In genomic region chr6:158270389-158271127, GRCh38 we compare ENCODE assay signal across 11 cellular contexts. TPM values are rescaled to one million over a fixed set of nuclear protein-coding genes. Genes with fewer than 3 reads are reported as not detected.
DNase-seq lines count a peak whose midpoint lies in the region; ATAC-seq and TF ChIP-seq lines count a peak whose summit lies in the region.
"Had no signal": no experiment of that assay in that cellular context is flagged by ENCODE, and none has a peak within 500 bp of the region (broad histone marks: within the 10 kb centered on the region; RNA-seq: fewer than 3 reads in every experiment).

No MANE protein-coding gene starts in this region.

- H3K4me1 Mint-ChIP-seq in activated naive CD4-positive, alpha-beta T cell treated with anti-CD3 and anti-CD28 coated beads, Interleukin-2, amount 50 U/mL, for 24 hours = peaks cover 44% of the 10 kb centered on the region
- peaks cover 15 to 41% (median 28%) of the 10 kb centered on the region in 4 donors for H3K4me1 Mint-ChIP-seq in naive thymus-derived CD8-positive, alpha-beta T cell
- H3K4me1 Mint-ChIP-seq in Caco-2 (ENCODE audit: low read depth, unreplicated experiment) = no peaks in the 10 kb centered on the region

- TF ChIP-seq CTCF in Caco-2 (IDR thresholded peaks at IDR 0.05; ENCODE audit: insufficient read depth in 1 of 2, low read depth in 1 of 2, low read length in 1 of 2, severe bottlenecking in 1 of 2, unreplicated experiment in 1 of 2) = no peak

- BruUV-seq in Caco-2 (replicated peaks; lab: Mats Ljungman, UMichigan) = no TSS peak

- no peaks in the 10 kb centered on the region for H3K9me3 Mint-ChIP-seq in activated naive CD4-positive, alpha-beta T cell treated with anti-CD3 and anti-CD28 coated beads, Interleukin-2, amount 50 U/mL, for 24 hours
- no peaks in the 10 kb centered on the region for H3K9me3 Mint-ChIP-seq in naive thymus-derived CD8-positive, alpha-beta T cell
- no peaks in the 10 kb centered on the region for H3K9me3 Mint-ChIP-seq in Caco-2 (ENCODE audit: unreplicated experiment)

- H3K4me3 Mint-ChIP-seq in activated naive CD4-positive, alpha-beta T cell treated with anti-CD3 and anti-CD28 coated beads, Interleukin-2, amount 50 U/mL, for 24 hours = peak overlapping the region; percentile 27
- peak overlapping the region; percentile 36 to 62 (median 50) for H3K4me3 Mint-ChIP-seq in naive thymus-derived CD8-positive, alpha-beta T cell
- H3K4me3 Mint-ChIP-seq in Caco-2 (ENCODE audit: unreplicated experiment) = no peak overlapping the region

- CTCF ChIA-PET in Caco-2 (lab: Charles Lee) = no interaction called here

- intact Hi-C loops in Caco-2 (cut with micrococcal nuclease; ENCODE audit: unreplicated experiment) = no loop called here

- DNase-seq in naive thymus-derived CD8-positive, alpha-beta T cell = peak in 1 of 10 donors; percentile 3
- DNase-seq in Caco-2 (no peak), CD1c-positive myeloid dendritic cell (ENCODE audit: extremely low spot score) (no peak), iPS-NIHi11 (ENCODE audit: low spot score) (no peak)
- DNase-seq: amygdala, Calu3, dermis blood vessel endothelial cell had no signal

- POLR2A ChIA-PET in naive thymus-derived CD8-positive, alpha-beta T cell (lab: Charles Lee) = interaction anchor here (0.7 to 1.0 kb wide), 2 partner anchors 10 to 383 kb away, joined by 3 to 4 read pairs; no protein-coding TSS in a partner anchor
- POLR2A ChIA-PET in Caco-2 (lab: Charles Lee) = no interaction called here

- peaks cover 10% of the 10 kb centered on the region for H3K36me3 Mint-ChIP-seq in activated naive CD4-positive, alpha-beta T cell treated with anti-CD3 and anti-CD28 coated beads, Interleukin-2, amount 50 U/mL, for 24 hours
- peaks cover 8 to 10% (median 9%) of the 10 kb centered on the region in 3 donors for H3K36me3 Mint-ChIP-seq in naive thymus-derived CD8-positive, alpha-beta T cell
- peaks cover 62% of the 10 kb centered on the region for H3K36me3 Mint-ChIP-seq in Caco-2 (ENCODE audit: insufficient read depth, unreplicated experiment)

- H3K27me3 Mint-ChIP-seq in activated naive CD4-positive, alpha-beta T cell treated with anti-CD3 and anti-CD28 coated beads, Interleukin-2, amount 50 U/mL, for 24 hours = no peaks in the 10 kb centered on the region
- no peaks in the 10 kb centered on the region for H3K27me3 Mint-ChIP-seq in naive thymus-derived CD8-positive, alpha-beta T cell
- H3K27me3 Mint-ChIP-seq in Caco-2 (ENCODE audit: insufficient read depth, unreplicated experiment) = no peaks in the 10 kb centered on the region

- ATAC-seq in GM19035 (IDR thresholded peaks at IDR 0.05; ENCODE audit: unreplicated experiment) (peak; percentile 26), HG03196 (IDR thresholded peaks at IDR 0.05; ENCODE audit: unreplicated experiment) (peak; percentile 6)
- ATAC-seq in naive thymus-derived CD8-positive, alpha-beta T cell = no peak

- peaks cover 3% of the 10 kb centered on the region; the same call in 1 of the 2 replicates for H3K36me3 ChIP-seq in Caco-2 (ENCODE audit: control insufficient read depth, insufficient read depth, low read length)
- H3K36me3 ChIP-seq: thyroid gland had no signal

- H3K4me3 ChIP-seq in Caco-2 (ENCODE audit: low read depth, low read length) = no peak overlapping the region
- H3K4me3 ChIP-seq: thyroid gland had no signal

- H3K4me1 ChIP-seq in Caco-2 = no peaks in the 10 kb centered on the region

- H3K27ac Mint-ChIP-seq in activated naive CD4-positive, alpha-beta T cell treated with anti-CD3 and anti-CD28 coated beads, Interleukin-2, amount 50 U/mL, for 24 hours = peak overlapping the region; percentile 30
- peak overlapping the region; percentile 41 to 86 (median 70) for H3K27ac Mint-ChIP-seq in naive thymus-derived CD8-positive, alpha-beta T cell
- H3K27ac Mint-ChIP-seq in Caco-2 (ENCODE audit: unreplicated experiment) = no peak overlapping the region

- no peaks in the 10 kb centered on the region for H3K27me3 ChIP-seq in Caco-2 (replicated peaks; ENCODE audit: control insufficient read depth, insufficient read depth, low read length)
- H3K27me3 ChIP-seq: thyroid gland had no signal

- H3K9me3 ChIP-seq in Caco-2 = no peaks in the 10 kb centered on the region
- H3K9me3 ChIP-seq: thyroid gland had no signal

RNA-seq across cellular contexts. Expression of gene TULP4, which starts 41.7 kb away (rescaled TPM):
- 10 to 100 TPM; 51.5 to 59.5 TPM for total RNA-seq in naive thymus-derived CD8-positive, alpha-beta T cell
- polyA plus RNA-seq in naive thymus-derived CD8-positive, alpha-beta T cell = 10 to 100 TPM; 18.9 to 25.8 (median 24.2) TPM
- 126 and 128 TPM in 2 replicates for total RNA-seq in Caco-2 (2022)

Comparison
In these comparisons a context has a peak if more than half of its experiments do, and no peak if none do; other contexts are left out.
1. ATAC-seq: peak in GM19035 (single experiment) and HG03196 (single experiment); none in naive thymus-derived CD8-positive, alpha-beta T cell (0 of 2).